In genomic region chr3:195557327-195557726, GRCh38 we compare ENCODE assay signal across 25 cellular contexts. TPM values are rescaled to one million over a fixed set of nuclear protein-coding genes. Genes with fewer than 3 reads are reported as not detected.
"Had no signal": no experiment of that assay in that cellular context is flagged by ENCODE, and none has a peak within 500 bp of the region (broad histone marks: within the 10 kb centered on the region; RNA-seq: fewer than 3 reads in every experiment).

No MANE protein-coding gene starts in this region.

- ATAC-seq: activated T-helper 17 cell treated with anti-CD3 and anti-CD28 coated beads, Interleukin-2, amount 50 U/mL, for 72 hours; gastroesophageal sphincter; left cardiac atrium; natural killer cell; right cardiac atrium; stimulated activated naive CD8-positive, alpha-beta T cell treated with anti-CD3 and anti-CD28 coated beads, Interleukin-15, Interleukin-2, amounts not matched to agents 100 U/mL and 50 U/mL, for 24 hours had no signal

- H3K9me3 ChIP-seq: gastroesophageal sphincter, testis, transverse colon had no signal

- H3K4me1 ChIP-seq: gastroesophageal sphincter, neural progenitor cell, testis had no signal

- H3K27ac Mint-ChIP-seq: activated CD4-positive, alpha-beta memory T cell treated with anti-CD3 and anti-CD28 coated beads for 36 hours; activated CD4-positive, alpha-beta T cell treated with anti-CD3 and anti-CD28 coated beads, Interleukin-2, amount 10 ng/mL, durations not matched to agents 24 days and 14 days; activated T-cell treated with anti-CD3 and anti-CD28 coated beads, Interleukin-2, amount 50 U/mL, for 24 hours; activated T-helper 17 cell treated with anti-CD3 and anti-CD28 coated beads, Interleukin-2, amount 50 U/mL, for 72 hours; memory B cell; natural killer cell; neural progenitor cell had no signal

- DNase-seq: activated CD4-positive, alpha-beta memory T cell treated with anti-CD3 and anti-CD28 coated beads for 36 hours; activated CD4-positive, alpha-beta T cell treated with anti-CD3 and anti-CD28 coated beads, Interleukin-2, amount 10 ng/mL, durations not matched to agents 24 days and 14 days; activated CD4-positive, CD25-positive, alpha-beta regulatory T cell treated with anti-CD3 and anti-CD28 coated beads, Interleukin-2, amount 50 U/mL, for 72 hours; activated gamma-delta T cell treated with Interleukin-2 at 50 U/mL for 16 hours; activated naive CD4-positive, alpha-beta T cell treated with anti-CD3 and anti-CD28 coated beads, Interleukin-2, amount 50 U/mL, for 16 hours; activated T-cell treated with anti-CD3 and anti-CD28 coated beads, Interleukin-2, amount 50 U/mL, for 24 hours; effector CD8-positive, alpha-beta T cell; erythroblast; hippocampal formation; left cardiac atrium; midbrain; natural killer cell; occipital lobe; right cardiac atrium; stimulated activated CD4-positive, alpha-beta T cell treated with anti-CD3 and anti-CD28 coated beads, Interleukin-2, amount 100 ng/mL, for 48 hours; stimulated activated naive CD8-positive, alpha-beta T cell treated with anti-CD3 and anti-CD28 coated beads, Interleukin-15, Interleukin-2, amounts not matched to agents 100 U/mL and 50 U/mL, for 24 hours; T-helper 2 cell; testis; transverse colon had no signal

- H3K36me3 ChIP-seq: gastroesophageal sphincter, neural progenitor cell, transverse colon had no signal

- H3K36me3 Mint-ChIP-seq: activated CD4-positive, alpha-beta memory T cell treated with anti-CD3 and anti-CD28 coated beads for 36 hours; memory B cell; natural killer cell; neural progenitor cell had no signal

- H2AFZ ChIP-seq: neural progenitor cell had no signal

- H3K4me2 ChIP-seq: neural progenitor cell had no signal

- H3K4me3 Mint-ChIP-seq: activated CD4-positive, alpha-beta memory T cell treated with anti-CD3 and anti-CD28 coated beads for 36 hours; activated CD4-positive, alpha-beta T cell treated with anti-CD3 and anti-CD28 coated beads, Interleukin-2, amount 10 ng/mL, durations not matched to agents 24 days and 14 days; activated T-cell treated with anti-CD3 and anti-CD28 coated beads, Interleukin-2, amount 50 U/mL, for 24 hours; activated T-helper 17 cell treated with anti-CD3 and anti-CD28 coated beads, Interleukin-2, amount 50 U/mL, for 72 hours; memory B cell; natural killer cell; neural progenitor cell had no signal

- H3K4me3 ChIP-seq: gastroesophageal sphincter, neural progenitor cell, testis, transverse colon had no signal

- H3K27me3 ChIP-seq: neural progenitor cell, testis, transverse colon had no signal

- H3K27ac ChIP-seq: gastroesophageal sphincter, neural progenitor cell, testis, transverse colon had no signal

- H3K27me3 Mint-ChIP-seq: activated CD4-positive, alpha-beta memory T cell treated with anti-CD3 and anti-CD28 coated beads for 36 hours; activated CD4-positive, alpha-beta T cell treated with anti-CD3 and anti-CD28 coated beads, Interleukin-2, amount 10 ng/mL, durations not matched to agents 24 days and 14 days; activated T-cell treated with anti-CD3 and anti-CD28 coated beads, Interleukin-2, amount 50 U/mL, for 24 hours; activated T-helper 17 cell treated with anti-CD3 and anti-CD28 coated beads, Interleukin-2, amount 50 U/mL, for 72 hours; memory B cell had no signal

- H3K9me3 Mint-ChIP-seq: activated CD4-positive, alpha-beta memory T cell treated with anti-CD3 and anti-CD28 coated beads for 36 hours; activated CD4-positive, alpha-beta T cell treated with anti-CD3 and anti-CD28 coated beads, Interleukin-2, amount 10 ng/mL, durations not matched to agents 24 days and 14 days; activated T-cell treated with anti-CD3 and anti-CD28 coated beads, Interleukin-2, amount 50 U/mL, for 24 hours; activated T-helper 17 cell treated with anti-CD3 and anti-CD28 coated beads, Interleukin-2, amount 50 U/mL, for 72 hours; memory B cell; natural killer cell had no signal

RNA-seq across cellular contexts. Expression of gene APOD, which starts 26.4 kb away (rescaled TPM):
- total RNA-seq: activated CD8-positive, alpha-beta memory T cell treated with anti-CD3 and anti-CD28 coated beads for 36 hours; natural killer cell had no signal
- polyA plus RNA-seq: keratinocyte had no signal
